ENCODE assay signal across 37 cellular contexts in genomic region chr6:97289332-97289731, GRCh38.
"Had no signal": no experiment of that assay in that cellular context is flagged by ENCODE, and none has a peak within 500 bp of the region (broad histone marks: within the 10 kb centered on the region; RNA-seq: fewer than 3 reads in every experiment).

No MANE protein-coding gene starts in this region.

- FAIRE-seq: bronchial epithelial cell, TTC549 had no signal

- H3K9me3 ChIP-seq: ascending aorta had no signal

- H3K4me1 ChIP-seq: ascending aorta had no signal

- DNase-seq: activated B cell treated with CpG ODN at 0.5 μM for 24 hours; activated CD4-positive, alpha-beta memory T cell treated with anti-CD3 and anti-CD28 coated beads for 36 hours; activated CD4-positive, alpha-beta T cell treated with anti-CD3 and anti-CD28 coated beads for 4 hours; activated CD4-positive, alpha-beta T cell treated with anti-CD3 and anti-CD28 coated beads, Interleukin-2, amount 10 ng/mL, durations not matched to agents 24 days and 14 days; activated CD4-positive, alpha-beta T cell treated with anti-CD3 and anti-CD28 coated beads, Interleukin-2, amount 50 U/mL, for 1 hour; activated CD4-positive, alpha-beta T cell treated with anti-CD3 and anti-CD28 coated beads, Interleukin-2, amount 50 U/mL, for 4 hours; activated CD4-positive, CD25-positive, alpha-beta regulatory T cell treated with anti-CD3 and anti-CD28 coated beads, Interleukin-2, amount 50 U/mL, for 72 hours; activated CD8-positive, alpha-beta memory T cell treated with anti-CD3 and anti-CD28 coated beads, Interleukin-2, amount 50 U/mL, for 4 hours; activated CD8-positive, alpha-beta T cell treated with anti-CD3 and anti-CD28 coated beads for 36 hours; activated effector memory CD4-positive, alpha-beta T cell treated with anti-CD3 and anti-CD28 coated beads, Interleukin-2, amount 50 U/mL, for 16 hours; activated gamma-delta T cell treated with Interleukin-2 at 50 U/mL for 16 hours; activated naive CD4-positive, alpha-beta T cell; activated naive CD4-positive, alpha-beta T cell treated with anti-CD3 and anti-CD28 coated beads for 36 hours; activated naive CD8-positive, alpha-beta T cell treated with anti-CD3 and anti-CD28 coated beads, Interleukin-2, amount 10 ng/mL, durations not matched to agents 7 days and 5 days; activated naive CD8-positive, alpha-beta T cell treated with anti-CD3 and anti-CD28 coated beads, Interleukin-2, amount 50 U/mL, for 24 hours; activated T-cell treated with anti-CD3 and anti-CD28 coated beads for 4 hours; activated T-cell treated with anti-CD3 and anti-CD28 coated beads, Interleukin-2, amount 50 U/mL, for 1 hour; activated T-cell treated with anti-CD3 and anti-CD28 coated beads, Interleukin-2, amount 50 U/mL, for 4 hours; activated T-cell treated with anti-CD3 and anti-CD28 coated beads, Interleukin-2, amount 50 U/mL, for 72 hours; amygdala; anterior cingulate cortex; caudate nucleus; cerebellar nuclear complex; T-helper 2 cell; T-helper 9 cell had no signal

- H3K36me3 Mint-ChIP-seq: activated CD4-positive, alpha-beta memory T cell treated with anti-CD3 and anti-CD28 coated beads for 36 hours; activated naive CD4-positive, alpha-beta T cell treated with anti-CD3 and anti-CD28 coated beads, Interleukin-2, amount 50 U/mL, for 24 hours; activated naive CD8-positive, alpha-beta T cell; activated naive CD8-positive, alpha-beta T cell treated with anti-CD3 and anti-CD28 coated beads, Interleukin-2, amount 10 ng/mL, durations not matched to agents 7 days and 5 days; brain had no signal

- H3K27ac ChIP-seq: ascending aorta, cardiac muscle cell had no signal

- H3K4me3 Mint-ChIP-seq: activated B cell treated with CpG ODN at 0.5 μM for 24 hours; activated CD4-positive, alpha-beta memory T cell treated with anti-CD3 and anti-CD28 coated beads for 36 hours; activated CD4-positive, alpha-beta T cell treated with anti-CD3 and anti-CD28 coated beads, Interleukin-2, amount 10 ng/mL, durations not matched to agents 24 days and 14 days; activated CD8-positive, alpha-beta T cell treated with anti-CD3 and anti-CD28 coated beads for 36 hours; activated naive CD4-positive, alpha-beta T cell treated with anti-CD3 and anti-CD28 coated beads for 36 hours; activated naive CD4-positive, alpha-beta T cell treated with anti-CD3 and anti-CD28 coated beads, Interleukin-2, amount 50 U/mL, for 24 hours; activated naive CD8-positive, alpha-beta T cell; activated naive CD8-positive, alpha-beta T cell treated with anti-CD3 and anti-CD28 coated beads, Interleukin-2, amount 10 ng/mL, durations not matched to agents 7 days and 5 days; activated naive CD8-positive, alpha-beta T cell treated with anti-CD3 and anti-CD28 coated beads, Interleukin-2, amount 50 U/mL, for 24 hours; activated T-cell treated with anti-CD3 and anti-CD28 coated beads, Interleukin-2, amount 50 U/mL, for 4 hours; activated T-cell treated with anti-CD3 and anti-CD28 coated beads, Interleukin-2, amount 50 U/mL, for 72 hours; activated T-helper 1 cell treated with anti-CD3 and anti-CD28 coated beads, Interleukin-12 subunit alpha, Interleukin-12 subunit beta, Interleukin-2, Interleukin-4 antibody, amounts not matched to agents 30 ng/mL and 10 ng/mL and 1 ng/mL, durations not matched to agents 14 hours and 24 hours and 36 hours; activated T-helper 17 cell treated with anti-CD3 and anti-CD28 coated beads, Interleukin-2, amount 50 U/mL, for 72 hours; brain; central memory CD8-positive, alpha-beta T cell; T-helper 1 cell treated with Interleukin-12 subunit alpha and Interleukin-12 subunit beta and Interleukin-4 antibody, amounts not matched to agents 30 μg/mL and 1 μg/mL, for 36 hours; T-helper 2 cell treated with Interferon-gamma antibody and Interleukin-4, amounts not matched to agents 5 μg/mL and 100 μg/mL, for 36 hours had no signal

- H3K4me1 Mint-ChIP-seq: activated B cell treated with CpG ODN at 0.5 μM for 24 hours; activated CD4-positive, alpha-beta T cell treated with anti-CD3 and anti-CD28 coated beads, Interleukin-2, amount 10 ng/mL, durations not matched to agents 24 days and 14 days; activated naive CD4-positive, alpha-beta T cell treated with anti-CD3 and anti-CD28 coated beads, Interleukin-2, amount 50 U/mL, for 24 hours; activated naive CD8-positive, alpha-beta T cell treated with anti-CD3 and anti-CD28 coated beads, Interleukin-2, amount 10 ng/mL, durations not matched to agents 7 days and 5 days; activated naive CD8-positive, alpha-beta T cell treated with anti-CD3 and anti-CD28 coated beads, Interleukin-2, amount 50 U/mL, for 24 hours; activated T-helper 17 cell treated with anti-CD3 and anti-CD28 coated beads, Interleukin-2, amount 50 U/mL, for 72 hours had no signal

- ATAC-seq: activated CD8-positive, alpha-beta T cell treated with anti-CD3 and anti-CD28 coated beads for 36 hours; activated naive CD8-positive, alpha-beta T cell treated with anti-CD3 and anti-CD28 coated beads, Interleukin-2, amount 50 U/mL, for 24 hours; activated T-cell treated with anti-CD3 and anti-CD28 coated beads, Interleukin-2, amount 50 U/mL, for 4 hours; activated T-cell treated with anti-CD3 and anti-CD28 coated beads, Interleukin-2, amount 50 U/mL, for 72 hours; activated T-helper 17 cell treated with anti-CD3 and anti-CD28 coated beads, Interleukin-2, amount 50 U/mL, for 72 hours had no signal

- H3K27me3 ChIP-seq: ascending aorta, cardiac muscle cell had no signal

- H3K27ac Mint-ChIP-seq: activated B cell treated with CpG ODN at 0.5 μM for 24 hours; activated CD4-positive, alpha-beta memory T cell treated with anti-CD3 and anti-CD28 coated beads for 36 hours; activated CD4-positive, alpha-beta T cell treated with anti-CD3 and anti-CD28 coated beads, Interleukin-2, amount 10 ng/mL, durations not matched to agents 24 days and 14 days; activated CD8-positive, alpha-beta T cell treated with anti-CD3 and anti-CD28 coated beads for 36 hours; activated naive CD4-positive, alpha-beta T cell treated with anti-CD3 and anti-CD28 coated beads for 36 hours; activated naive CD4-positive, alpha-beta T cell treated with anti-CD3 and anti-CD28 coated beads, Interleukin-2, amount 50 U/mL, for 24 hours; activated naive CD8-positive, alpha-beta T cell; activated naive CD8-positive, alpha-beta T cell treated with anti-CD3 and anti-CD28 coated beads, Interleukin-2, amount 10 ng/mL, durations not matched to agents 7 days and 5 days; activated naive CD8-positive, alpha-beta T cell treated with anti-CD3 and anti-CD28 coated beads, Interleukin-2, amount 50 U/mL, for 24 hours; activated T-cell treated with anti-CD3 and anti-CD28 coated beads, Interleukin-2, amount 50 U/mL, for 72 hours; activated T-helper 1 cell treated with anti-CD3 and anti-CD28 coated beads, Interleukin-12 subunit alpha, Interleukin-12 subunit beta, Interleukin-2, Interleukin-4 antibody, amounts not matched to agents 30 ng/mL and 10 ng/mL and 1 ng/mL, durations not matched to agents 14 hours and 24 hours and 36 hours; activated T-helper 17 cell treated with anti-CD3 and anti-CD28 coated beads, Interleukin-2, amount 50 U/mL, for 72 hours; brain; T-helper 1 cell treated with Interleukin-12 subunit alpha and Interleukin-12 subunit beta and Interleukin-4 antibody, amounts not matched to agents 30 μg/mL and 1 μg/mL, for 36 hours; T-helper 2 cell treated with Interferon-gamma antibody and Interleukin-4, amounts not matched to agents 5 μg/mL and 100 μg/mL, for 36 hours had no signal

- H3K4me3 ChIP-seq: ascending aorta, cardiac muscle cell had no signal

- H3K36me3 ChIP-seq: ascending aorta, cardiac muscle cell had no signal

- H3K9me3 Mint-ChIP-seq: activated CD4-positive, alpha-beta T cell treated with anti-CD3 and anti-CD28 coated beads, Interleukin-2, amount 10 ng/mL, durations not matched to agents 24 days and 14 days; activated naive CD4-positive, alpha-beta T cell treated with anti-CD3 and anti-CD28 coated beads, Interleukin-2, amount 50 U/mL, for 24 hours; activated naive CD8-positive, alpha-beta T cell treated with anti-CD3 and anti-CD28 coated beads, Interleukin-2, amount 50 U/mL, for 24 hours; activated T-helper 17 cell treated with anti-CD3 and anti-CD28 coated beads, Interleukin-2, amount 50 U/mL, for 72 hours; central memory CD8-positive, alpha-beta T cell; T-helper 1 cell treated with Interleukin-12 subunit alpha and Interleukin-12 subunit beta and Interleukin-4 antibody, amounts not matched to agents 30 μg/mL and 1 μg/mL, for 36 hours had no signal
